Comparison of ENCODE assay signal across 1 cellular context in genomic region chr11:65485820-65486219, GRCh38.
TF ChIP-seq lines count a peak whose summit lies in the region.

No MANE protein-coding gene starts in this region.

TF ChIP-seq in H1, 55 proteins besides CTCF, POLR2A, EP300 and RAD21 (continued from another document):
- TF ChIP-seq, protein P1, sequence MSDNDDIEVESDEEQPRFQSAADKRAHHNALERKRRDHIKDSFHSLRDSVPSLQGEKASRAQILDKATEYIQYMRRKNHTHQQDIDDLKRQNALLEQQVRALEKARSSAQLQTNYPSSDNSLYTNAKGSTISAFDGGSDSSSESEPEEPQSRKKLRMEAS (IDR thresholded peaks at IDR 0.05) = no peak
- TF ChIP-seq EGR1 (IDR thresholded peaks at IDR 0.05; ENCODE audit: borderline replicate concordance, low read depth, low read length) (no peak), BRCA1 (IDR thresholded peaks at IDR 0.05; ENCODE audit: low read depth, low read length) (no peak), POU5F1 (IDR thresholded peaks at IDR 0.05; ENCODE audit: low read depth, low read length) (no peak), YY1 (IDR thresholded peaks at IDR 0.05; ENCODE audit: low read depth, low read length) (no peak), SP1 (IDR thresholded peaks at IDR 0.05; ENCODE audit: low read depth, low read length) (no peak), FOSL1 (IDR thresholded peaks at IDR 0.05; ENCODE audit: insufficient read depth, low read depth, low read length) (no peak), HDAC6 (IDR thresholded peaks at IDR 0.05; ENCODE audit: low read depth, low read length) (no peak)
